8 cellular contexts compared by ENCODE assay signal in the genomic region with DNA sequence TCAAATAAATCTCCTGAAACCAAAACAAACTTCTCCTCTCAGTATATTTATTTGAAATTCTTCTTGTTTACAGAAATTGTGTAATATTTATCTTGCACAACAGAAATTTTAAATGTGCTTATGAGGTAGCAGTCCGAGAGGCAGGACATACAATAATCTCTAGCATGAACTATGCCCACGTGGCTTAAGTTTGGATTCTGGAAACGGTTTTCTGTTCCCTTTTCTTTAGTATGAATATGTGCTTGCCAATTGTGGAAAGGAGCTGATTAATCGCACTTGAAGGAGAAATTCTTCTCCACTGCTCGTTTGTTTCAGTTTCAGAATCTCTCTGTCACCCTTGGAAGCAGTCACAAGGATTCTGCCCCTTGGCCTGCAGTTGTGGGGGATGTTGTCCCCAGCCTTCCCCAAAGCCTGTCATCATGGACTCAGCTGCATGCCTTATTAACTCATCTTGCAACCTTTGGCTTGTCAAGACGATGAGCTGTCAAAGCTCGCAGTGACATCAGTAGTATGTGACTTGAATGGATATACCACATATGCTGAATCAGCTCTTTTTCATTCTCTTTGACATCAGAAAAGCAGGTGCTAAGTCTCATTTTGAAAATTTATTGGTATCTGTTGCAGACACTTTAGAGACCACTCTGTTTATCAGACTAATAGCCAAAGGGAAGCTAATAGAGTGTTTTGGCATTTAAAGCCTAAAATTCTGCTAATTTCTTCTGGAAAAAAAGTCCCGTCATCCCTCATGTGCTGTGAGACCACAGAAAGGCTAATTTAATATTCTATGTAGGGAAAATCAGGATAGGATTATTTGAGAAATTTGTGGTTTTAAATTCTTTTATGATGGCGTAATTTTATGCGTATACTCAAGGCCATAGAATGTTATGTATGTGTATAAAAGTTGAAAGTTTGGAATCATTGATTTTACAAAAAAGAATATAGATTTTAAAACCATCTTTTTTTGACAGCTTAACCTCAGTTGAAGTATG.
DNase-seq lines count a peak whose midpoint lies in the region; ATAC-seq, FAIRE-seq and TF ChIP-seq lines count a peak whose summit lies in the region.

No MANE protein-coding gene starts in this region.

- ATAC-seq in HG02938 (IDR thresholded peaks at IDR 0.05; ENCODE audit: unreplicated experiment) = peak; percentile 45

- no peaks in the 10 kb centered on the region for H3K27me3 ChIP-seq in stomach

- FAIRE-seq in islet of Langerhans (lab: Jason Lieb, UNC) = peak; percentile 43

- no peaks in the 10 kb centered on the region for H3K9me3 ChIP-seq in stomach

- WGBS in stomach, 5 donors = 46 to 64% (median 47%) methylated on average over 10 of the region's 10 CpGs

- TF ChIP-seq CTCF in C4-2B (conservative IDR thresholded peaks at IDR 0.05) = no peak
- TF ChIP-seq CTCF in stomach (IDR thresholded peaks at IDR 0.05) = no peak

- no peak for TF ChIP-seq EP300 in stomach (IDR thresholded peaks at IDR 0.05)

- H3K4me1 ChIP-seq in stomach = peaks cover 6 to 38% (median 18%) of the 10 kb centered on the region in 4 donors

- intact Hi-C loops in stomach (cut with DNase I; ENCODE audit: low total_unique reads) = no loop called here

- peak; percentile 27 for DNase-seq in activated naive CD4-positive, alpha-beta T cell treated with anti-CD3 and anti-CD28 coated beads, Interleukin-2, amount 50 U/mL, for 16 hours
- DNase-seq in stomach = no peak
- no peak for DNase-seq in NCI-H446 treated with DMSO at 0.1 percent for 48 hours (lab: John Stamatoyannopoulos, UW)
- no peak for DNase-seq in SW 1271 (lab: John Stamatoyannopoulos, UW)
- DNase-seq in NCI-H526 (lab: John Stamatoyannopoulos, UW) = no peak

- no peaks in the 10 kb centered on the region for H3K36me3 ChIP-seq in stomach

- H3K27ac ChIP-seq in C4-2B (peak overlapping the region; percentile 58; the same call in 1 of the 2 replicates), stomach (peak overlapping the region in 4 of 5 donors; percentile 1 to 72 (median 39))

- no peak for TF ChIP-seq POLR2A in stomach (IDR thresholded peaks at IDR 0.05)

- peak overlapping the region in 3 of 4 donors; percentile 4 to 25 (median 16) for H3K4me3 ChIP-seq in stomach
